In genomic region chr7:17937506-17938115, GRCh38 we compare ENCODE assay signal across 7 cellular contexts. TPM values are rescaled to one million over a fixed set of nuclear protein-coding genes. Genes with fewer than 3 reads are reported as not detected.
A peak's percentile ranks its signal among the peaks of the same experiment; 100 is the strongest.
DNase-seq lines count a peak whose midpoint lies in the region; TF ChIP-seq lines count a peak whose summit lies in the region.

No MANE protein-coding gene starts in this region.

- no peak overlapping the region for H3K18ac ChIP-seq in trophoblast cell (ENCODE audit: low read length)

- H3K4me1 Mint-ChIP-seq in IgD-negative memory B cell, result peaks cover 38 to 62% (median 53%) of the 10 kb centered on the region in 3 donors
- peaks cover 36% of the 10 kb centered on the region for H3K4me1 Mint-ChIP-seq in neural progenitor cell

- H3K9me3 Mint-ChIP-seq in IgD-negative memory B cell (no peaks in the 10 kb centered on the region), neural progenitor cell (no peaks in the 10 kb centered on the region)

- H2AFZ ChIP-seq in mammary epithelial cell (ENCODE audit: low read depth, low read length), result no peak overlapping the region
- H2AFZ ChIP-seq in neural progenitor cell (replicated peaks), result no peak overlapping the region
- no peak overlapping the region for H2AFZ ChIP-seq in trophoblast cell (ENCODE audit: insufficient read depth, low read length, poor library complexity)

- no peak overlapping the region for H4K12ac ChIP-seq in trophoblast cell (ENCODE audit: low read depth, low read length)

- H3K4me2 ChIP-seq in mammary epithelial cell (ENCODE audit: insufficient read depth, low read depth, low read length), result peak overlapping the region; percentile 97
- H3K4me2 ChIP-seq in neural progenitor cell, result peak overlapping the region; percentile 90
- H3K4me2 ChIP-seq in trophoblast cell (ENCODE audit: low read length), result no peak overlapping the region

- no peak overlapping the region for H4K91ac ChIP-seq in trophoblast cell (ENCODE audit: low read depth, low read length)

- H3K23ac ChIP-seq in trophoblast cell (ENCODE audit: low read length), result no peak overlapping the region

- dilution Hi-C loops in mammary epithelial cell (cut with HindIII; ENCODE audit: low sequenced_read_pairs), result no loop called here

- WGBS in mammary epithelial cell (ENCODE audit: low coverage, missing lambda C conversion rate), result 87% methylated on average over 2 of the region's 2 CpGs
- 100% methylated on average over 1 of the region's 2 CpGs for WGBS in trophoblast cell (ENCODE audit: extremely low coverage, insufficient coverage, insufficient read length)

- H3K27me3 Mint-ChIP-seq in IgD-negative memory B cell (no peaks in the 10 kb centered on the region), neural progenitor cell (ENCODE audit: insufficient read depth, low read depth) (peaks cover 4% of the 10 kb centered on the region)

- H3K27ac Mint-ChIP-seq in IgD-negative memory B cell, result peak overlapping the region; percentile 98 to 100 (median 98)
- H3K27ac Mint-ChIP-seq in neural progenitor cell, result peak overlapping the region; percentile 16

- H3K79me1 ChIP-seq in trophoblast cell (ENCODE audit: low read length), result peaks cover 13% of the 10 kb centered on the region

- BruUV-seq in mammary epithelial cell (replicated peaks; lab: Mats Ljungman, UMichigan), result no TSS peak

- no peak overlapping the region for H2BK12ac ChIP-seq in trophoblast cell (ENCODE audit: low read length)

- intact Hi-C loops in mammary epithelial cell (cut with micrococcal nuclease), result loop anchor here (5.0 kb wide), 1 partner anchor 1145 kb away; no protein-coding TSS in a partner anchor
- intact Hi-C loops in vagina (cut with DNase I), result no loop called here

- H2BK120ac ChIP-seq in trophoblast cell (ENCODE audit: insufficient read depth, low read length, poor library complexity), result no peak overlapping the region

- no peak overlapping the region for H3K9ac ChIP-seq in mammary epithelial cell (ENCODE audit: insufficient read depth, low read length)
- H3K9ac ChIP-seq in neural progenitor cell, result no peak overlapping the region
- H3K9ac ChIP-seq in trophoblast cell (ENCODE audit: low read length), result no peak overlapping the region

- in situ Hi-C loops in GM13977 (cut with MboI; ENCODE audit: low pct_unique_long_range_greater_than_20kb, low sequenced_read_pairs, unreplicated experiment) (no loop called here), mammary epithelial cell (cut with MboI; ENCODE audit: low sequenced_read_pairs in 2 of 2) (no loop called here)

- no peak overlapping the region for H2BK5ac ChIP-seq in trophoblast cell (ENCODE audit: low read depth, low read length, poor library complexity)

- peak; percentile 21 for DNase-seq in GM13977 (ENCODE audit: low spot score)
- peak; percentile 26 for DNase-seq in mammary epithelial cell
- no peak for DNase-seq in neural progenitor cell (ENCODE audit: low spot score)
- DNase-seq in stimulated activated CD4-positive, alpha-beta T cell treated with anti-CD3 and anti-CD28 coated beads, Interleukin-4, amount 100 ng/mL, for 24 hours, result no peak
- no peak for DNase-seq in vagina (ENCODE audit: extremely low spot score in 2 of 2)
- no peak for DNase-seq in trophoblast cell

- H3K9me3 ChIP-seq in mammary epithelial cell (replicated peaks; ENCODE audit: insufficient read depth, low read length), result no peaks in the 10 kb centered on the region
- no peaks in the 10 kb centered on the region for H3K9me3 ChIP-seq in neural progenitor cell (ENCODE audit: low read depth)
- no peaks in the 10 kb centered on the region for H3K9me3 ChIP-seq in vagina
- no peaks in the 10 kb centered on the region for H3K9me3 ChIP-seq in trophoblast cell (ENCODE audit: insufficient read depth, low read depth, low read length)

- no peak overlapping the region for H4K8ac ChIP-seq in trophoblast cell (ENCODE audit: low read depth, low read length)

- CTCF ChIA-PET in mammary epithelial cell (lab: Charles Lee; ENCODE audit: low non-redundant PET), result no interaction called here

- H3K4me1 ChIP-seq in mammary epithelial cell (ENCODE audit: insufficient read depth, low read length), result peaks cover 8% of the 10 kb centered on the region
- peaks cover 20% of the 10 kb centered on the region for H3K4me1 ChIP-seq in neural progenitor cell
- peaks cover 64% of the 10 kb centered on the region for H3K4me1 ChIP-seq in vagina
- peaks cover 2 to 4% of the 10 kb centered on the region in 2 experiments for H3K4me1 ChIP-seq in trophoblast cell (ENCODE audit: control insufficient read depth in 1 of 2, insufficient read depth in 2 of 2, low read length in 2 of 2)

- H3K27ac ChIP-seq in mammary epithelial cell (ENCODE audit: insufficient read depth, low read depth, low read length), result no peak overlapping the region
- no peak overlapping the region for H3K27ac ChIP-seq in neural progenitor cell
- no peak overlapping the region for H3K27ac ChIP-seq in vagina
- no peak overlapping the region for H3K27ac ChIP-seq in trophoblast cell (ENCODE audit: low read depth, low read length)

- H3K36me3 Mint-ChIP-seq in IgD-negative memory B cell (peaks cover 1% of the 10 kb centered on the region), neural progenitor cell (peaks cover 6% of the 10 kb centered on the region)

- H4K20me1 ChIP-seq in mammary epithelial cell (ENCODE audit: insufficient read depth, low read length) (no peaks in the 10 kb centered on the region), neural progenitor cell (ENCODE audit: low read depth) (peaks cover 5% of the 10 kb centered on the region)

- peaks cover 11% of the 10 kb centered on the region for H3F3A ChIP-seq in neural progenitor cell (ENCODE audit: low read depth)

- H3K36me3 ChIP-seq in mammary epithelial cell (ENCODE audit: insufficient read depth, low read length), result no peaks in the 10 kb centered on the region
- no peaks in the 10 kb centered on the region for H3K36me3 ChIP-seq in neural progenitor cell
- H3K36me3 ChIP-seq in vagina, result no peaks in the 10 kb centered on the region
- no peaks in the 10 kb centered on the region for H3K36me3 ChIP-seq in trophoblast cell (ENCODE audit: control insufficient read depth in 1 of 2, insufficient read depth in 2 of 2, low read length in 2 of 2)

- TF ChIP-seq CTCF in GM13977 (IDR thresholded peaks at IDR 0.05; ENCODE audit: extremely low read depth, insufficient read depth, missing control alignments) (no peak), mammary epithelial cell (conservative IDR thresholded peaks at IDR 0.05 in 1 of 2, IDR thresholded peaks at IDR 0.05 in 1 of 2; ENCODE audit: extremely low read depth in 1 of 2, insufficient read depth in 1 of 2, low read depth in 1 of 2, low read length in 2 of 2) (no peak), neural progenitor cell (IDR thresholded peaks at IDR 0.05) (no peak), vagina (IDR thresholded peaks at IDR 0.05) (no peak)

- H3K14ac ChIP-seq in trophoblast cell (ENCODE audit: low read length), result no peak overlapping the region

- H3K4me3 Mint-ChIP-seq in IgD-negative memory B cell (peak overlapping the region; percentile 2 to 98 (median 76)), neural progenitor cell (peak overlapping the region; percentile 100)

- H3K79me2 ChIP-seq in mammary epithelial cell (ENCODE audit: insufficient read depth, low read length), result peaks cover 82% of the 10 kb centered on the region
- peaks cover 75% of the 10 kb centered on the region for H3K79me2 ChIP-seq in neural progenitor cell (ENCODE audit: low read depth)
- peaks cover 14% of the 10 kb centered on the region for H3K79me2 ChIP-seq in trophoblast cell (ENCODE audit: control insufficient read depth, insufficient read depth, low read length, poor library complexity)

- no peak overlapping the region for H3K4ac ChIP-seq in trophoblast cell (ENCODE audit: low read depth, low read length)

- H3K4me3 ChIP-seq in mammary epithelial cell (replicated peaks in 1 of 3; ENCODE audit: insufficient read depth in 1 of 3, low read depth in 2 of 3, low read length in 3 of 3), result peak overlapping the region in 2 of 3 experiments; percentile 62 to 74
- peak overlapping the region; percentile 92 for H3K4me3 ChIP-seq in neural progenitor cell
- peak overlapping the region in 1 of 2 donors; percentile 93 for H3K4me3 ChIP-seq in vagina
- H3K4me3 ChIP-seq in trophoblast cell (ENCODE audit: low read depth, low read length), result no peak overlapping the region

- TF ChIP-seq POLR2A in vagina (IDR thresholded peaks at IDR 0.05), result no peak

- H3K27me3 ChIP-seq in mammary epithelial cell (ENCODE audit: insufficient read depth, low read length) (no peaks in the 10 kb centered on the region), neural progenitor cell (no peaks in the 10 kb centered on the region), vagina (no peaks in the 10 kb centered on the region), trophoblast cell (ENCODE audit: insufficient read depth, low read length) (no peaks in the 10 kb centered on the region)

- no peak overlapping the region for H2AK5ac ChIP-seq in trophoblast cell (ENCODE audit: low read length)

RNA-seq across cellular contexts. Expression of gene SNX13, which starts 2.7 kb away (rescaled TPM):
- polyA plus RNA-seq in IgD-negative memory B cell (12.1 TPM), mammary epithelial cell (11.1 TPM)
- total RNA-seq in mammary epithelial cell (10 to 100 TPM; 35.5 to 62.8 TPM), neural progenitor cell (ENCODE audit: low replicate concordance) (41.3 and 67.5 TPM in 2 replicates), vagina (67.3 TPM)
- 62.3 TPM for polyA minus RNA-seq in mammary epithelial cell
- 29.8 and 31.6 TPM in 2 replicates for polyA plus RNA-seq in trophoblast cell (2013)

Comparison
In these comparisons a context has a peak if more than half of its experiments do, and no peak if none do; other contexts are left out.
1. DNase-seq: peak in GM13977 (single experiment) and mammary epithelial cell (single experiment); none in neural progenitor cell (single experiment), stimulated activated CD4-positive, alpha-beta T cell treated with anti-CD3 and anti-CD28 coated beads, Interleukin-4, amount 100 ng/mL, for 24 hours (single experiment), vagina (0 of 2) and trophoblast cell (0 of 2).